In the genomic region with DNA sequence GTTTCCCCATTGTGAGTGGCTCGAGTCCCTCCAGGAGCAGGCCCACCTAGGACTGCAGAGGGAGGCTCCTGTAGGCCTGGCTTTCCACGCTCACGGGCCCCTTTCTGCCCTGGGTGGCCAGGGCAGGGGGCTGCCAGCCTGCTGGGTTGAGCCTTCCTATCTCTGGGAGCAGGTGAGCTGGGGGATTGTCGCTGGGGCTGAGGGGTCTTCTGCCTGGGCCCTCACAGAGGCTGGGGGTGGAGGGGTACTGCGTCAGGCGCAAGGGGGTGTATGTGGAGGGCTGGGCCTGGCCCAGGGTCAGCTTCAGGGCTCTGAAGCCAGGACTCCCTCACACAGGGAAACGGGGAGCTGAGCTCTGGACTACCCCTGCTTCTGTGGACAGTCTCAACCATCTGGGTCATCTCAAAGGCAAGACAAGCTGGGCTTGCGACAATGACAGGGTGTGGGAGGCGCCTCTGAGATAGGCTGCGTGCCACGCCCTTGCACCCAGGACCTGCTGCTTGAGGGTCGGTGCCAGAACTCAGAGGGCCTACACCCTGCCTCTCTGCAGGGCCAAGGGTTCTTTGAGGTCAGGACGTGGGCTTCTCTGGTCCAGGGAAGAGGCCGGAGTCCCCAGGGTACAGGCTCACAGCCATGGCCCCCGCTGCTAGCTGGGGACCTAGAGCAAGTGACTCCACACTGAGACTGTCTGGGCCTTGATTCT, we compare ENCODE assay signal across 24 cellular contexts.
"Had no signal": no experiment of that assay in that cellular context is flagged by ENCODE, and none has a peak within 500 bp of the region (broad histone marks: within the 10 kb centered on the region; RNA-seq: fewer than 3 reads in every experiment).

No MANE protein-coding gene starts in this region.

- H3K27me3 ChIP-seq: breast epithelium, esophagus squamous epithelium, gastrocnemius medialis, spleen had no signal

- H3K4me3 Mint-ChIP-seq: activated CD4-positive, alpha-beta T cell treated with anti-CD3 and anti-CD28 coated beads, Interleukin-2, amount 10 ng/mL, durations not matched to agents 7 days and 5 days; activated CD8-positive, alpha-beta memory T cell treated with anti-CD3 and anti-CD28 coated beads, Interleukin-2, amount 10 ng/mL, durations not matched to agents 7 days and 5 days; activated CD8-positive, alpha-beta T cell treated with anti-CD3 and anti-CD28 coated beads for 36 hours; activated naive CD8-positive, alpha-beta T cell; nephron progenitor cell; T-cell; T-helper 2 cell treated with Interferon-gamma antibody and Interleukin-4, amounts not matched to agents 5 μg/mL and 100 μg/mL, for 36 hours; type B pancreatic cell had no signal

- H3K9me3 ChIP-seq: gastrocnemius medialis had no signal

- ATAC-seq: activated CD4-positive, CD25-positive, alpha-beta regulatory T cell treated with anti-CD3 and anti-CD28 coated beads, Interleukin-2, amount 50 U/mL, for 24 hours; activated CD8-positive, alpha-beta memory T cell treated with anti-CD3 and anti-CD28 coated beads, Interleukin-2, amount 10 ng/mL, durations not matched to agents 7 days and 5 days; activated CD8-positive, alpha-beta T cell treated with anti-CD3 and anti-CD28 coated beads for 36 hours; gastrocnemius medialis; T-cell had no signal

- H3K27me3 Mint-ChIP-seq: activated CD4-positive, alpha-beta T cell treated with anti-CD3 and anti-CD28 coated beads, Interleukin-2, amount 10 ng/mL, durations not matched to agents 7 days and 5 days; activated CD8-positive, alpha-beta memory T cell treated with anti-CD3 and anti-CD28 coated beads, Interleukin-2, amount 10 ng/mL, durations not matched to agents 7 days and 5 days; activated CD8-positive, alpha-beta T cell treated with anti-CD3 and anti-CD28 coated beads for 36 hours; activated naive CD8-positive, alpha-beta T cell; T-cell; type B pancreatic cell had no signal

- H3K27ac ChIP-seq: breast epithelium, coronary artery, esophagus squamous epithelium, gastrocnemius medialis, spleen, thoracic aorta, VCaP had no signal

- H3K27ac Mint-ChIP-seq: activated CD4-positive, alpha-beta T cell treated with anti-CD3 and anti-CD28 coated beads, Interleukin-2, amount 10 ng/mL, durations not matched to agents 7 days and 5 days; activated CD8-positive, alpha-beta memory T cell treated with anti-CD3 and anti-CD28 coated beads, Interleukin-2, amount 10 ng/mL, durations not matched to agents 7 days and 5 days; activated CD8-positive, alpha-beta T cell treated with anti-CD3 and anti-CD28 coated beads for 36 hours; activated naive CD8-positive, alpha-beta T cell; nephron progenitor cell; T-cell; T-helper 2 cell treated with Interferon-gamma antibody and Interleukin-4, amounts not matched to agents 5 μg/mL and 100 μg/mL, for 36 hours; type B pancreatic cell had no signal

- DNase-seq: activated CD4-positive, alpha-beta T cell treated with anti-CD3 and anti-CD28 coated beads, Interleukin-2, amount 10 ng/mL, durations not matched to agents 7 days and 5 days; activated CD8-positive, alpha-beta memory T cell treated with anti-CD3 and anti-CD28 coated beads, Interleukin-2, amount 10 ng/mL, durations not matched to agents 7 days and 5 days; activated CD8-positive, alpha-beta T cell treated with anti-CD3 and anti-CD28 coated beads for 36 hours; activated gamma-delta T cell treated with Interleukin-2 at 50 U/mL for 16 hours; activated T-cell treated with anti-CD3 and anti-CD28 coated beads for 4 hours; amniotic stem cell; esophagus squamous epithelium; gastrocnemius medialis; mammary epithelial cell; nephron progenitor cell; occipital lobe; stimulated activated CD4-positive, alpha-beta T cell treated with anti-CD3 and anti-CD28 coated beads, Interleukin-4, amount 100 ng/mL, for 1 hour; stimulated activated naive CD4-positive, alpha-beta T cell treated with Interleukin-2 at 50 U/mL for 16 hours; T-cell had no signal

- H3K9me3 Mint-ChIP-seq: activated CD4-positive, alpha-beta T cell treated with anti-CD3 and anti-CD28 coated beads, Interleukin-2, amount 10 ng/mL, durations not matched to agents 7 days and 5 days; activated CD8-positive, alpha-beta T cell treated with anti-CD3 and anti-CD28 coated beads for 36 hours; nephron progenitor cell; T-cell; T-helper 2 cell treated with Interferon-gamma antibody and Interleukin-4, amounts not matched to agents 5 μg/mL and 100 μg/mL, for 36 hours; type B pancreatic cell had no signal

- H3K4me1 Mint-ChIP-seq: activated CD4-positive, alpha-beta T cell treated with anti-CD3 and anti-CD28 coated beads, Interleukin-2, amount 10 ng/mL, durations not matched to agents 7 days and 5 days; T-cell had no signal

- H3K4me1 ChIP-seq: breast epithelium, esophagus squamous epithelium, gastrocnemius medialis had no signal

- H3K4me3 ChIP-seq: breast epithelium, coronary artery, esophagus squamous epithelium, gastrocnemius medialis, spleen, thoracic aorta had no signal

- FAIRE-seq: keratinocyte had no signal
